8 cellular contexts compared by ENCODE assay signal in the genomic region with DNA sequence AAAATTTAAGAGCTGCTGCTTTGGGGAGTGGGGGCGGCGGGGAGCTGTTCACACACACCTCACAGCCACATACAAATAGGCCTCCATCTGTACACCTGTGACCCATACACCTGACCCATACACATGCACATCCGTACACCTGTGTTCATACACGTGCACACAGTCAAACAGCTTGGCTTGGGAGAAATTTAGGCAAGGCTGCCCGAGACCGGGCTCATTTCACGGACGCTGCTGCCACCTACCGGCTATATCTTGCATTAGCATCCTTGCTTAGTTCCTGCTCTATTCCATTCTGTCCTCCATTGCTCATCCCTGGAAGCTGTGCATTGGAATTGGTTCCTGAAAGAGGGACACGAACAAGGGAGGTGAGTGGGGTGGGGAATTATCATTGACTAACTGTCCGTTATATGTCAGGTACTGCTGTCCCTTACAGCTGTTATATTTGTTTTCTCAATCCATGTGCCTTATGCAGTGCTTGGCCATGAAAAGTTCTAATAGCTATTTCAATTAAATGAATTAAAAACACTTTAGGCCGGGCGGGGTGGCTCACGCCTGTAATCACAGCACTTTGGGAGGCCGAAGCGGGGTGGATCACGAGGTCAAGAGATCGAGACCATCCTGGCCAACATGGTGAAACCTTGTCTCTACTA. TPM values are rescaled to one million over a fixed set of nuclear protein-coding genes. Genes with fewer than 3 reads are reported as not detected.
A peak's percentile ranks its signal among the peaks of the same experiment; 100 is the strongest.
DNase-seq lines count a peak whose midpoint lies in the region; ATAC-seq and TF ChIP-seq lines count a peak whose summit lies in the region.

No MANE protein-coding gene starts in this region.

- no peak overlapping the region for H3K27ac Mint-ChIP-seq in activated naive CD8-positive, alpha-beta T cell treated with anti-CD3 and anti-CD28 coated beads, Interleukin-2, amount 10 ng/mL, durations not matched to agents 7 days and 5 days

- peak; percentile 70 to 87 (median 85) for DNase-seq in NCI-H1417 (lab: John Stamatoyannopoulos, UW)
- peak; percentile 16 to 72 for DNase-seq in SW 1271 (lab: John Stamatoyannopoulos, UW)
- DNase-seq in activated naive CD8-positive, alpha-beta T cell treated with anti-CD3 and anti-CD28 coated beads, Interleukin-2, amount 10 ng/mL, durations not matched to agents 7 days and 5 days = peak; percentile 75
- DNase-seq in cardiac septum (ENCODE audit: low spot score) = peak; percentile 88
- DNase-seq in putamen (ENCODE audit: low spot score) = peak; percentile 70

- ATAC-seq in GM18502 (IDR thresholded peaks at IDR 0.05; ENCODE audit: poor library complexity, unreplicated experiment) = peak; percentile 49
- ATAC-seq in activated naive CD8-positive, alpha-beta T cell treated with anti-CD3 and anti-CD28 coated beads, Interleukin-2, amount 10 ng/mL, durations not matched to agents 7 days and 5 days (ENCODE audit: low read depth) = peak; percentile 76
- ATAC-seq in GM19351 (IDR thresholded peaks at IDR 0.05; ENCODE audit: unreplicated experiment) = no peak

- POLR2A ChIA-PET in activated naive CD8-positive, alpha-beta T cell treated with anti-CD3 and anti-CD28 coated beads, Interleukin-2, amount 10 ng/mL, durations not matched to agents 7 days and 5 days (lab: Charles Lee) = interaction anchor here (0.6 to 2.0 kb wide), 8 partner anchors 90 to 548 kb away, joined by 3 to 8 read pairs (median 4); partner anchors contain the start of genes RCC1, RNU11 and TAF12

- peaks cover 17% of the 10 kb centered on the region for H3K27me3 Mint-ChIP-seq in activated naive CD8-positive, alpha-beta T cell treated with anti-CD3 and anti-CD28 coated beads, Interleukin-2, amount 10 ng/mL, durations not matched to agents 7 days and 5 days

- no peak overlapping the region for H3K4me3 Mint-ChIP-seq in activated naive CD8-positive, alpha-beta T cell treated with anti-CD3 and anti-CD28 coated beads, Interleukin-2, amount 10 ng/mL, durations not matched to agents 7 days and 5 days

- no peak overlapping the region for H3K27ac ChIP-seq in 22Rv1

- no peaks in the 10 kb centered on the region for H3K36me3 Mint-ChIP-seq in activated naive CD8-positive, alpha-beta T cell treated with anti-CD3 and anti-CD28 coated beads, Interleukin-2, amount 10 ng/mL, durations not matched to agents 7 days and 5 days

- intact Hi-C loops in cardiac septum (cut with DNase I) = loop anchor here (2.0 to 10.0 kb wide), 3 partner anchors 92 to 360 kb away; partner anchors contain the start of genes RNU11 and TAF12

- peak; percentile 88 for TF ChIP-seq CTCF in 22Rv1 (IDR thresholded peaks at IDR 0.05)

- peaks cover 9% of the 10 kb centered on the region for H3K4me1 Mint-ChIP-seq in activated naive CD8-positive, alpha-beta T cell treated with anti-CD3 and anti-CD28 coated beads, Interleukin-2, amount 10 ng/mL, durations not matched to agents 7 days and 5 days

- H3K9me3 Mint-ChIP-seq in activated naive CD8-positive, alpha-beta T cell treated with anti-CD3 and anti-CD28 coated beads, Interleukin-2, amount 10 ng/mL, durations not matched to agents 7 days and 5 days = no peaks in the 10 kb centered on the region

RNA-seq across cellular contexts. Expression of gene EPB41, which starts 37.1 kb away (rescaled TPM):
- total RNA-seq in activated naive CD8-positive, alpha-beta T cell treated with anti-CD3 and anti-CD28 coated beads, Interleukin-2, amount 10 ng/mL, durations not matched to agents 7 days and 5 days = 100 to 1,000 TPM; 162 to 170 TPM
- 29.3 TPM for total RNA-seq in cardiac septum
